11 cellular contexts compared by ENCODE assay signal in the genomic region with DNA sequence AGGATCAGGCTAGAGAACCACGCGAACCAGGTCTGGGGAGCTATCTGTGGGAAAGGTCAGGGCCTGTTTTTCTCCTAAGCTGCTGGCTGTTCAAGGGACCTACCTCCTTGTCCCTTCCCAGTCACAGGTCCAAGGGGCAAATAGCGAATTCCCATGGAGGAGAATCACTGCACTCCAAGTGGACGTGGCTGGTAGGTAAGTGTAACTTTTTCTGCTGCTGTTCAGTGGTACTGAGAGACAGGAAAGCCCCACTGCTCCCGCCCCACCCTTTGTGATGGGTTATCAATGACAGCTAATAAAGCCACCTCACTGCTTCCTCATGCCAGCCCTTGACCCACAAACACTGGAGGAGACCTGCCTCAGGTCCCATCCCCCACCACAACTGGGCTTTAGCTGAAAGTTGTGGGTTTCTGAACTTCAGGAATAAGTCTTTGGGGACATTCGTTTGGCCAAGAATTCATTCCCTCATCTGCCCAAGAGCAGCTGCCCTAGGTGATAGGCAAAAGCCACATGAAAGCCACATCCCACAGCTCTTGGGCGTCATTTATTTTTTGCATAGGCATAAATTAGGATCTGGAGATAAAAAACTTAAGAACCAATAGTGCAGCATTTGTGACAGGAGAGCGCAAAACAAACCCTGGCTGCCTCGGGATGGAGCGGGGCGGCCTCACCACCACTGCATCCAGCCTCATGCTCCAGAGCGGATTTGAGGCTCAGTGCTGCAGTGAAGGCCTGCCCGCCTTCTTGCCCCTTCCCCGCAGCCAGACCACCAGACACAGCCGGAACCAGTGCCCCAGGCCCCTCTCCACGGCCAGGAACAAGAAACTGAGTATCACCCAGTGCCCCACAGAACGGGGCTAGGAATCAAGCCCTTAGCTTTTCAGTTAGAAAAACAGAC. TPM values are rescaled to one million over a fixed set of nuclear protein-coding genes. Genes with fewer than 3 reads are reported as not detected.
A peak's percentile ranks its signal among the peaks of the same experiment; 100 is the strongest.
DNase-seq lines count a peak whose midpoint lies in the region; ATAC-seq and TF ChIP-seq lines count a peak whose summit lies in the region.
"Had no signal": no experiment of that assay in that cellular context is flagged by ENCODE, and none has a peak within 500 bp of the region (broad histone marks: within the 10 kb centered on the region; RNA-seq: fewer than 3 reads in every experiment).

No MANE protein-coding gene starts in this region.

- H3K4me1 Mint-ChIP-seq in CD4-positive, CD25-positive, alpha-beta regulatory T cell = peaks cover 5 to 55% (median 22%) of the 10 kb centered on the region in 4 donors
- H3K4me1 Mint-ChIP-seq in T-helper 17 cell = peaks cover 43% of the 10 kb centered on the region

- TF ChIP-seq CTCF in esophagus muscularis mucosa (IDR thresholded peaks at IDR 0.05) (no peak), ovary (IDR thresholded peaks at IDR 0.05) (no peak), smooth muscle cell (IDR thresholded peaks at IDR 0.05; ENCODE audit: borderline replicate concordance, insufficient read depth, poor library complexity, severe bottlenecking) (no peak)

- intact Hi-C loops in esophagus muscularis mucosa (cut with DNase I) (no loop called here), ovary (cut with DNase I) (no loop called here)

- peaks cover 37% of the 10 kb centered on the region for H3K36me3 Mint-ChIP-seq in CD4-positive, CD25-positive, alpha-beta regulatory T cell
- H3K36me3 Mint-ChIP-seq in T-helper 17 cell (ENCODE audit: low read depth) = peaks cover 7% of the 10 kb centered on the region

- no peaks in the 10 kb centered on the region for H3K27me3 Mint-ChIP-seq in CD4-positive, CD25-positive, alpha-beta regulatory T cell
- H3K27me3 Mint-ChIP-seq in T-helper 17 cell = no peaks in the 10 kb centered on the region

- no peak overlapping the region for H3K4me2 ChIP-seq in smooth muscle cell

- H3K9me3 Mint-ChIP-seq in CD4-positive, CD25-positive, alpha-beta regulatory T cell = no peaks in the 10 kb centered on the region

- TF ChIP-seq POLR2A in esophagus muscularis mucosa (IDR thresholded peaks at IDR 0.05; ENCODE audit: low read depth) (no peak), ovary (IDR thresholded peaks at IDR 0.05) (no peak)

- H3F3A ChIP-seq in smooth muscle cell (ENCODE audit: low read depth) = no peaks in the 10 kb centered on the region

- H3K27me3 ChIP-seq in CD4-positive, CD25-positive, alpha-beta regulatory T cell (ENCODE audit: control insufficient read depth, insufficient read depth, low read length) = no peaks in the 10 kb centered on the region
- H3K27me3 ChIP-seq in esophagus muscularis mucosa (no peaks in the 10 kb centered on the region), ovary (no peaks in the 10 kb centered on the region), smooth muscle cell (ENCODE audit: low read depth) (no peaks in the 10 kb centered on the region)

- peak overlapping the region in 2 of 4 donors; percentile 43 to 77 for H3K4me3 Mint-ChIP-seq in CD4-positive, CD25-positive, alpha-beta regulatory T cell
- H3K4me3 Mint-ChIP-seq in T-helper 17 cell = peak overlapping the region; percentile 67

- no peaks in the 10 kb centered on the region for H3K79me2 ChIP-seq in smooth muscle cell (ENCODE audit: low read depth)

- peaks cover 7% of the 10 kb centered on the region for H4K20me1 ChIP-seq in smooth muscle cell (ENCODE audit: low read depth)

- H3K27ac ChIP-seq in CD4-positive, CD25-positive, alpha-beta regulatory T cell (ENCODE audit: insufficient read depth, low read length, poor library complexity, severe bottlenecking) = peak overlapping the region; percentile 45
- H3K27ac ChIP-seq in esophagus muscularis mucosa (replicated peaks in 1 of 4) (peak overlapping the region; percentile 74 to 86 (median 80)), ovary (peak overlapping the region in 1 of 2 donors; percentile 71), smooth muscle cell (ENCODE audit: low read depth) (no peak overlapping the region)

- H2AFZ ChIP-seq in smooth muscle cell (ENCODE audit: low read depth) = no peak overlapping the region

- 86% methylated on average over 12 of the region's 17 CpGs for WGBS in esophagus muscularis mucosa
- WGBS in ovary, 3 donors = 52 to 67% (median 58%) methylated on average over 17 of the region's 17 CpGs
- 95% methylated on average over 17 of the region's 17 CpGs for WGBS in smooth muscle cell (ENCODE audit: low lambda C conversion rate)

- H3K36me3 ChIP-seq in CD4-positive, CD25-positive, alpha-beta regulatory T cell (ENCODE audit: control insufficient read depth, insufficient read depth, low read length) = peaks cover 71% of the 10 kb centered on the region
- H3K36me3 ChIP-seq in esophagus muscularis mucosa (peaks cover 59 to 83% (median 79%) of the 10 kb centered on the region in 4 donors), ovary (no peaks in the 10 kb centered on the region), smooth muscle cell (ENCODE audit: low read depth) (peaks cover 5% of the 10 kb centered on the region)

- no peak for TF ChIP-seq EP300 in esophagus muscularis mucosa (IDR thresholded peaks at IDR 0.05)
- no peak for TF ChIP-seq EP300 in ovary (IDR thresholded peaks at IDR 0.05)

- H3K4me3 ChIP-seq in CD4-positive, CD25-positive, alpha-beta regulatory T cell (ENCODE audit: low read depth, low read length) = no peak overlapping the region
- H3K4me3 ChIP-seq in esophagus muscularis mucosa (no peak overlapping the region), ovary (no peak overlapping the region), smooth muscle cell (no peak overlapping the region)

- peaks cover 23% of the 10 kb centered on the region for H3K4me1 ChIP-seq in CD4-positive, CD25-positive, alpha-beta regulatory T cell (ENCODE audit: control insufficient read depth, insufficient read depth, low read length, poor library complexity, severe bottlenecking)
- H3K4me1 ChIP-seq in esophagus muscularis mucosa (peaks cover 30 to 48% (median 46%) of the 10 kb centered on the region in 4 donors), ovary (ENCODE audit: insufficient read depth) (peaks cover 20% of the 10 kb centered on the region), smooth muscle cell (ENCODE audit: low read depth) (no peaks in the 10 kb centered on the region)

- ATAC-seq in CD4-positive, CD25-positive, alpha-beta regulatory T cell (ENCODE audit: low read depth in 2 of 2) = no peak
- ATAC-seq in T-helper 17 cell = peak; percentile 6
- ATAC-seq: PC-3 had no signal

- no peaks in the 10 kb centered on the region for H3K9me3 ChIP-seq in CD4-positive, CD25-positive, alpha-beta regulatory T cell (ENCODE audit: control insufficient read depth in 2 of 2, low read length in 2 of 2)
- H3K9me3 ChIP-seq in T-helper 17 cell (ENCODE audit: control insufficient read depth, low read length, poor library complexity, severe bottlenecking) = no peaks in the 10 kb centered on the region
- H3K9me3 ChIP-seq in esophagus muscularis mucosa = no peaks in the 10 kb centered on the region
- H3K9me3 ChIP-seq in ovary = no peaks in the 10 kb centered on the region
- no peaks in the 10 kb centered on the region for H3K9me3 ChIP-seq in smooth muscle cell (replicated peaks; ENCODE audit: low read depth)

- peak overlapping the region; percentile 80 to 90 (median 89) for H3K27ac Mint-ChIP-seq in CD4-positive, CD25-positive, alpha-beta regulatory T cell
- H3K27ac Mint-ChIP-seq in T-helper 17 cell = peak overlapping the region; percentile 93

- H3K9ac ChIP-seq in smooth muscle cell (ENCODE audit: low read depth) = no peak overlapping the region

- no peak for DNase-seq in CD4-positive, CD25-positive, alpha-beta regulatory T cell
- DNase-seq in T-helper 17 cell = peak in 1 of 3 donors; percentile 7
- no peak for DNase-seq in esophagus muscularis mucosa (ENCODE audit: extremely low spot score)
- peak in 3 of 5 donors; percentile 14 to 42 (median 36) for DNase-seq in ovary
- no peak for DNase-seq in D341Med (ENCODE audit: low spot score)
- no peak for DNase-seq in smooth muscle cell (lab: John Stamatoyannopoulos, UW; ENCODE audit: unreplicated experiment)
- no peak for DNase-seq in foreskin melanocyte
- DNase-seq in NCI-H1105 (lab: John Stamatoyannopoulos, UW) = no peak
- DNase-seq: DMS79 treated with DMSO at 0.1 percent for 48 hours, Karpas-422, PC-3 had no signal

RNA-seq across cellular contexts. Expression of a gene that starts 21.3 kb away (rescaled TPM):
- 454 TPM for total RNA-seq in CD4-positive, CD25-positive, alpha-beta regulatory T cell
- 100 to 1,000 TPM; 260 to 381 (median 298) TPM for polyA plus RNA-seq in CD4-positive, CD25-positive, alpha-beta regulatory T cell
- total RNA-seq in T-helper 17 cell = 100 to 1,000 TPM; 426 to 485 TPM
- 100 to 1,000 TPM; 417 to 598 (median 449) TPM for total RNA-seq in esophagus muscularis mucosa
- 100 to 1,000 TPM; 152 to 311 (median 205) TPM for total RNA-seq in ovary
- 100 to 1,000 TPM in 1 of 2 donors, 10 to 100 TPM in 1; 21.2 to 156 TPM for polyA plus RNA-seq in ovary
- 59.1 and 60.6 TPM in 2 replicates for total RNA-seq in smooth muscle cell
- 71.7 and 81.9 TPM in 2 replicates for polyA plus RNA-seq in smooth muscle cell

RNA-seq across cellular contexts. Expression of a gene that starts 28.7 kb away (rescaled TPM):
- total RNA-seq in CD4-positive, CD25-positive, alpha-beta regulatory T cell = 285 TPM
- 10 to 100 TPM; 25.4 to 29.7 (median 25.7) TPM for polyA plus RNA-seq in CD4-positive, CD25-positive, alpha-beta regulatory T cell
- total RNA-seq in T-helper 17 cell = 100 to 1,000 TPM; 220 to 235 TPM
- 10 to 100 TPM; 35.7 to 62.5 (median 50.6) TPM for total RNA-seq in esophagus muscularis mucosa
- total RNA-seq in ovary = 10 to 100 TPM; 40.5 to 71.3 (median 62.3) TPM
- polyA plus RNA-seq in ovary = 10 to 100 TPM; 16.9 to 29.8 TPM
- total RNA-seq in smooth muscle cell = 15.8 and 25.3 TPM in 2 replicates
- 23.7 and 24.3 TPM in 2 replicates for polyA plus RNA-seq in smooth muscle cell

RNA-seq across cellular contexts. Expression of a gene that starts 33.7 kb away (rescaled TPM):
- total RNA-seq in CD4-positive, CD25-positive, alpha-beta regulatory T cell = 205 TPM
- polyA plus RNA-seq in CD4-positive, CD25-positive, alpha-beta regulatory T cell = 10 to 100 TPM in 2 of 4 donors, 1 to 10 TPM in 2; 8.7 to 12.5 (median 10.2) TPM
- total RNA-seq in T-helper 17 cell (100 to 1,000 TPM; 132 to 157 TPM), esophagus muscularis mucosa (10 to 100 TPM; 49.4 to 76.9 (median 59.4) TPM), ovary (100 to 1,000 TPM in 1 of 7 donors, 10 to 100 TPM in 6; 43.1 to 138 (median 48.7) TPM), smooth muscle cell (38.9 and 41.1 TPM in 2 replicates)
- polyA plus RNA-seq in ovary (10 to 100 TPM; 33.6 to 55.2 TPM), smooth muscle cell (6.2 and 12.5 TPM in 2 replicates)

RNA-seq across cellular contexts. Expression of a gene that starts 52.7 kb away (rescaled TPM):
- 58.4 TPM for total RNA-seq in CD4-positive, CD25-positive, alpha-beta regulatory T cell
- 10 to 100 TPM; 61.6 to 72.7 (median 65.7) TPM for polyA plus RNA-seq in CD4-positive, CD25-positive, alpha-beta regulatory T cell
- 10 to 100 TPM; 56.3 to 63.5 TPM for total RNA-seq in T-helper 17 cell
- total RNA-seq in esophagus muscularis mucosa = 10 to 100 TPM; 25.7 to 36.8 (median 32.2) TPM
- total RNA-seq in ovary = 10 to 100 TPM; 30.0 to 68.3 (median 57.7) TPM
- polyA plus RNA-seq in ovary = 10 to 100 TPM; 30.6 to 96.3 TPM
- total RNA-seq in smooth muscle cell = 57.5 and 63.3 TPM in 2 replicates
- polyA plus RNA-seq in smooth muscle cell = 64.7 and 71.2 TPM in 2 replicates

RNA-seq across cellular contexts. Expression of a gene that starts 59.5 kb away (rescaled TPM):
- total RNA-seq in CD4-positive, CD25-positive, alpha-beta regulatory T cell = 6.3 TPM
- 10 to 100 TPM in 2 of 4 donors, 1 to 10 TPM in 2; 9.3 to 10.9 (median 10.0) TPM for polyA plus RNA-seq in CD4-positive, CD25-positive, alpha-beta regulatory T cell
- total RNA-seq in T-helper 17 cell (1 to 10 TPM; 5.1 to 7.2 TPM), esophagus muscularis mucosa (10 to 100 TPM in 3 of 4 donors, 1 to 10 TPM in 1; 9.3 to 15.2 (median 12.8) TPM), ovary (10 to 100 TPM; 12.1 to 26.4 (median 16.3) TPM), smooth muscle cell (13.5 and 16.7 TPM in 2 replicates)
- polyA plus RNA-seq in ovary (10 to 100 TPM; 12.2 to 23.5 TPM), smooth muscle cell (29.7 and 33.5 TPM in 2 replicates)

Comparison
In these comparisons a context has a peak if more than half of its experiments do, and no peak if none do; other contexts are left out.
1. DNase-seq: peak in ovary (3 of 5); none in CD4-positive, CD25-positive, alpha-beta regulatory T cell (0 of 3), esophagus muscularis mucosa (single experiment), D341Med (single experiment), smooth muscle cell (single experiment), foreskin melanocyte (single experiment) and NCI-H1105 (single experiment).